In genomic region chr10:61964059-61964709, GRCh38 we compare ENCODE assay signal across 8 cellular contexts.
DNase-seq lines count a peak whose midpoint lies in the region; ATAC-seq and TF ChIP-seq lines count a peak whose summit lies in the region.

No MANE protein-coding gene starts in this region.

- TF ChIP-seq POLR2A in esophagus muscularis mucosa (IDR thresholded peaks at IDR 0.05; ENCODE audit: low read depth), result no peak

- H3K27me3 Mint-ChIP-seq in activated T-cell treated with anti-CD3 and anti-CD28 coated beads, Interleukin-2, amount 50 U/mL, for 24 hours, result no peaks in the 10 kb centered on the region
- no peaks in the 10 kb centered on the region for H3K27me3 Mint-ChIP-seq in stimulated activated memory B cell treated with anti-CD40 and anti-IgM and Interleukin-4, amounts not matched to agents 10 μg/mL and 1 μg/mL and 100 μg/mL, for 72 hours

- peak overlapping the region; percentile 64 for H3K9ac ChIP-seq in OCI-LY1 (ENCODE audit: low read length)

- H3K36me3 Mint-ChIP-seq in activated T-cell treated with anti-CD3 and anti-CD28 coated beads, Interleukin-2, amount 50 U/mL, for 24 hours (ENCODE audit: low read depth), result peaks cover 89% of the 10 kb centered on the region
- H3K36me3 Mint-ChIP-seq in stimulated activated memory B cell treated with anti-CD40 and anti-IgM and Interleukin-4, amounts not matched to agents 10 μg/mL and 1 μg/mL and 100 μg/mL, for 72 hours, result peaks cover 67% of the 10 kb centered on the region

- WGBS in esophagus muscularis mucosa, result 31% methylated on average over 3 of the region's 3 CpGs

- H4K20me1 ChIP-seq in OCI-LY1 (ENCODE audit: insufficient read depth, low read length), result no peaks in the 10 kb centered on the region

- ATAC-seq in stimulated activated memory B cell treated with anti-CD40 and anti-IgM and Interleukin-4, amounts not matched to agents 10 μg/mL and 1 μg/mL and 100 μg/mL, for 72 hours, result no peak
- ATAC-seq in HG03039 (IDR thresholded peaks at IDR 0.05; ENCODE audit: unreplicated experiment), result no peak
- ATAC-seq in GM21515 (IDR thresholded peaks at IDR 0.05; ENCODE audit: unreplicated experiment), result no peak

- H3K9me3 Mint-ChIP-seq in activated T-cell treated with anti-CD3 and anti-CD28 coated beads, Interleukin-2, amount 50 U/mL, for 24 hours, result no peaks in the 10 kb centered on the region
- no peaks in the 10 kb centered on the region for H3K9me3 Mint-ChIP-seq in stimulated activated memory B cell treated with anti-CD40 and anti-IgM and Interleukin-4, amounts not matched to agents 10 μg/mL and 1 μg/mL and 100 μg/mL, for 72 hours

- peak overlapping the region; percentile 26 for H3K4me3 ChIP-seq in OCI-LY1 (ENCODE audit: low read depth, low read length, poor library complexity, severe bottlenecking)
- H3K4me3 ChIP-seq in esophagus muscularis mucosa, result peak overlapping the region in 3 of 4 donors; percentile 26 to 36 (median 26)

- H3K27ac ChIP-seq in OCI-LY1 (ENCODE audit: low read depth, low read length, poor library complexity, severe bottlenecking) (peak overlapping the region; percentile 98), esophagus muscularis mucosa (replicated peaks in 1 of 4) (peak overlapping the region; percentile 58 to 66 (median 64))

- TF ChIP-seq CTCF in OCI-LY1 (IDR thresholded peaks at IDR 0.05; ENCODE audit: low read length) (no peak), esophagus muscularis mucosa (IDR thresholded peaks at IDR 0.05) (no peak)

- H3K27me3 ChIP-seq in OCI-LY1 (ENCODE audit: insufficient read depth, low read length), result no peaks in the 10 kb centered on the region
- H3K27me3 ChIP-seq in esophagus muscularis mucosa, result no peaks in the 10 kb centered on the region

- H3F3A ChIP-seq in OCI-LY1 (ENCODE audit: insufficient read depth, low read length), result no peaks in the 10 kb centered on the region

- H3K36me3 ChIP-seq in OCI-LY1 (ENCODE audit: insufficient read depth, low read length) (peaks cover 20% of the 10 kb centered on the region; the same call in 1 of the 2 replicates), esophagus muscularis mucosa (no peaks in the 10 kb centered on the region)

- no peak overlapping the region for H2AFZ ChIP-seq in OCI-LY1 (ENCODE audit: low read length)

- H3K9me3 ChIP-seq in OCI-LY1 (ENCODE audit: low read length) (no peaks in the 10 kb centered on the region), esophagus muscularis mucosa (no peaks in the 10 kb centered on the region)

- peaks cover 100% of the 10 kb centered on the region for H3K4me1 ChIP-seq in OCI-LY1 (ENCODE audit: insufficient read depth, low read length, severe bottlenecking)
- H3K4me1 ChIP-seq in esophagus muscularis mucosa, result peaks cover 16 to 33% (median 27%) of the 10 kb centered on the region in 4 donors

- peak overlapping the region; percentile 90 for H3K27ac Mint-ChIP-seq in activated T-cell treated with anti-CD3 and anti-CD28 coated beads, Interleukin-2, amount 50 U/mL, for 24 hours
- peak overlapping the region; percentile 85 for H3K27ac Mint-ChIP-seq in stimulated activated memory B cell treated with anti-CD40 and anti-IgM and Interleukin-4, amounts not matched to agents 10 μg/mL and 1 μg/mL and 100 μg/mL, for 72 hours

- intact Hi-C loops in esophagus muscularis mucosa (cut with DNase I), result no loop called here

- H3K4me3 Mint-ChIP-seq in activated T-cell treated with anti-CD3 and anti-CD28 coated beads, Interleukin-2, amount 50 U/mL, for 24 hours, result no peak overlapping the region
- peak overlapping the region; percentile 54 for H3K4me3 Mint-ChIP-seq in stimulated activated memory B cell treated with anti-CD40 and anti-IgM and Interleukin-4, amounts not matched to agents 10 μg/mL and 1 μg/mL and 100 μg/mL, for 72 hours

- H3K9me2 ChIP-seq in OCI-LY1 (ENCODE audit: low read depth, low read length), result no peaks in the 10 kb centered on the region

- no peak for DNase-seq in activated T-cell treated with anti-CD3 and anti-CD28 coated beads, Interleukin-2, amount 50 U/mL, for 24 hours
- DNase-seq in activated T-cell treated with anti-CD3 and anti-CD28 coated beads for 4 hours (no peak), esophagus muscularis mucosa (ENCODE audit: extremely low spot score) (no peak), NCI-H2029 (lab: John Stamatoyannopoulos, UW) (no peak)

- H3K79me2 ChIP-seq in OCI-LY1 (ENCODE audit: insufficient read depth, low read length), result peaks cover 22% of the 10 kb centered on the region; the same call in 1 of the 2 replicates

- H3K4me1 Mint-ChIP-seq in activated T-cell treated with anti-CD3 and anti-CD28 coated beads, Interleukin-2, amount 50 U/mL, for 24 hours (ENCODE audit: low read depth), result peaks cover 89% of the 10 kb centered on the region
- peaks cover 78% of the 10 kb centered on the region for H3K4me1 Mint-ChIP-seq in stimulated activated memory B cell treated with anti-CD40 and anti-IgM and Interleukin-4, amounts not matched to agents 10 μg/mL and 1 μg/mL and 100 μg/mL, for 72 hours

- TF ChIP-seq EP300 in esophagus muscularis mucosa (IDR thresholded peaks at IDR 0.05), result no peak

- H3K4me2 ChIP-seq in OCI-LY1 (ENCODE audit: low read length), result peak overlapping the region; percentile 58
